8 cellular contexts compared by ENCODE assay signal in genomic region chr19:13093407-13094284, GRCh38. TPM values are rescaled to one million over a fixed set of nuclear protein-coding genes. Genes with fewer than 3 reads are reported as not detected.
DNase-seq lines count a peak whose midpoint lies in the region; ATAC-seq and TF ChIP-seq lines count a peak whose summit lies in the region.

No MANE protein-coding gene starts in this region.

- peak in 1 of 3 donors; percentile 96 for TF ChIP-seq CTCF in omental fat pad (IDR thresholded peaks at IDR 0.05)

- DNase-seq in GF-D8 (lab: John Stamatoyannopoulos, UW) (peak; percentile 47), M059J (ENCODE audit: low read depth) (peak; percentile 76), SHP77 treated with DMSO at 0.1 percent for 48 hours (lab: John Stamatoyannopoulos, UW) (peak; percentile 64), foreskin melanocyte (peak; percentile 66), omental fat pad (ENCODE audit: low spot score) (no peak)
- peak; percentile 76 for DNase-seq in activated gamma-delta T cell treated with anti-CD3 and anti-CD28 coated beads, Interleukin-2, amount 50 U/mL, for 16 hours (ENCODE audit: low read depth)

- ATAC-seq in omental fat pad (ENCODE audit: low FRiP score), result peak; percentile 58
- no peak for ATAC-seq in GM21447 (IDR thresholded peaks at IDR 0.05; ENCODE audit: unreplicated experiment)

- H3K27ac ChIP-seq in temporal lobe (ENCODE audit: low read depth, low read length), result peak overlapping the region; percentile 88

RNA-seq across cellular contexts. Expression of gene LYL1, which starts 9.0 kb away (rescaled TPM):
- total RNA-seq in M059J (2014; rRNA removed; shearing (Covaris generic)), result not detected in 2 replicates
- total RNA-seq in omental fat pad (10 to 100 TPM in 3 of 4 donors, 1 to 10 TPM in 1; 5.5 to 29.9 (median 20.5) TPM), temporal lobe (1.2 TPM)

RNA-seq across cellular contexts. Expression of gene TRMT1, which starts 22.9 kb away (rescaled TPM):
- total RNA-seq in M059J (2014; rRNA removed; shearing (Covaris generic)), result 19.9 and 23.0 TPM in 2 replicates
- total RNA-seq in omental fat pad (10 to 100 TPM; 27.0 to 70.5 (median 39.2) TPM), temporal lobe (14.3 TPM)

RNA-seq across cellular contexts. Expression of gene NACC1, which starts 24.4 kb away (rescaled TPM):
- 48.1 and 126 TPM in 2 replicates for total RNA-seq in M059J (2014; rRNA removed; shearing (Covaris generic))
- total RNA-seq in omental fat pad (10 to 100 TPM; 12.0 to 44.7 (median 23.0) TPM), temporal lobe (11.6 TPM)

RNA-seq across cellular contexts. Expression of gene STX10, which starts 56.5 kb away (rescaled TPM):
- 122 and 124 TPM in 2 replicates for total RNA-seq in M059J (2014; rRNA removed; shearing (Covaris generic))
- total RNA-seq in omental fat pad (10 to 100 TPM; 41.0 to 97.6 (median 53.9) TPM), temporal lobe (18.9 TPM)

RNA-seq across cellular contexts. Expression of gene IER2, which starts 56.6 kb away (rescaled TPM):
- 16.6 and 33.0 TPM in 2 replicates for total RNA-seq in M059J (2014; rRNA removed; shearing (Covaris generic))
- total RNA-seq in omental fat pad, result 100 to 1,000 TPM; 110 to 253 (median 210) TPM
- 9.6 TPM for total RNA-seq in temporal lobe
